In the genomic region with DNA sequence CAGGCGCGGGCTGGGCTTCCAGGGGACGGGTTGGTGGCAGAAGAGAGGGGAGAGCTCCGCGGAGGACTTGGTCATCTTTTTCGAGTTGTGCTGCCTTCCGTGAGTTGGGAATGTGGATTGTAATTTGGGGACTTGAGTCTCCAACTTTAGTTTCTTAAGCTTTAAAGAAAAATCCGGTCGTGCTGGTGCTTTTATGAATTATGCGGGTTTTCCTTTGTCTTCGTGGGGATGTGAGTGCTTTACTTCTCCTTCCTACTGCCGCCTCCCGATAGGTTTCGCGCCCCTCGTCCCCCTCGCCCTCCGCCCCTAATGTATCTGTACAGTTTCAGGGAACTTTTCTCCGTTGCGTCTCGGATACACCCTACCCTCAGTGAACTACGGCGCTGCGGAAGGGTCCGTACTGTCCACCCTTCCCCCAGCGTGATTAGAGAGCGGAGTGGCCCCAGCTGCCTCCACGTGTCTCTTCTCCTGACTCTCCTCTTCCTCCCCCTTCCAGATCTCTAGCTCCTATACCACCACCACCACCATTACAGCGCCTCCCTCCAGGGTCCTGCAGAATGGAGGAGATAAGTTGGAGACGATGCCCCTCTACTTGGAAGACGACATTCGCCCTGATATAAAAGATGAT, we compare ENCODE assay signal across 9 cellular contexts. TPM values are rescaled to one million over a fixed set of nuclear protein-coding genes. Genes with fewer than 3 reads are reported as not detected.
DNase-seq lines count a peak whose midpoint lies in the region; ATAC-seq, FAIRE-seq and TF ChIP-seq lines count a peak whose summit lies in the region.
"Had no signal": no experiment of that assay in that cellular context is flagged by ENCODE, and none has a peak within 500 bp of the region (broad histone marks: within the 10 kb centered on the region; RNA-seq: fewer than 3 reads in every experiment).

No MANE protein-coding gene starts in this region.

- H3K9me3 ChIP-seq in endothelial cell of umbilical vein (replicated peaks; ENCODE audit: control insufficient read depth, insufficient read depth, low read length): no peaks in the 10 kb centered on the region

- H3K9me3 Mint-ChIP-seq in T-helper 2 cell treated with Interferon-gamma antibody and Interleukin-4, amounts not matched to agents 5 μg/mL and 100 μg/mL, for 36 hours: no peaks in the 10 kb centered on the region
- H3K9me3 Mint-ChIP-seq in natural killer cell: no peaks in the 10 kb centered on the region

- TF ChIP-seq CTCF in endothelial cell of umbilical vein (IDR thresholded peaks at IDR 0.05; ENCODE audit: extremely low read depth in 1 of 2, insufficient read depth in 1 of 2, low read depth in 1 of 2, low read length in 2 of 2): no peak
- TF ChIP-seq CTCF in natural killer cell (IDR thresholded peaks at IDR 0.05): no peak

- H3K27ac ChIP-seq in endothelial cell of umbilical vein (ENCODE audit: insufficient read depth, low read depth, low read length): peak overlapping the region; percentile 6

- H3K4me3 Mint-ChIP-seq in T-helper 2 cell treated with Interferon-gamma antibody and Interleukin-4, amounts not matched to agents 5 μg/mL and 100 μg/mL, for 36 hours: peak overlapping the region; percentile 94
- peak overlapping the region; percentile 82 for H3K4me3 Mint-ChIP-seq in natural killer cell

- no peaks in the 10 kb centered on the region for H3K27me3 Mint-ChIP-seq in T-helper 2 cell treated with Interferon-gamma antibody and Interleukin-4, amounts not matched to agents 5 μg/mL and 100 μg/mL, for 36 hours (ENCODE audit: low read depth)
- H3K27me3 Mint-ChIP-seq in natural killer cell (ENCODE audit: low read depth in 2 of 2): no peaks in the 10 kb centered on the region

- H3K4me2 ChIP-seq in endothelial cell of umbilical vein (ENCODE audit: insufficient read depth, low read length): peak overlapping the region; percentile 81

- CTCF ChIA-PET in endothelial cell of umbilical vein (lab: Charles Lee): interaction anchor here (0.6 to 6.4 kb wide), 9 partner anchors 23 to 531 kb away, joined by 3 to 106 read pairs (median 8); no protein-coding TSS in a partner anchor

- peaks cover 58% of the 10 kb centered on the region for H3K79me2 ChIP-seq in endothelial cell of umbilical vein (ENCODE audit: control insufficient read depth, insufficient read depth, low read length)

- no peaks in the 10 kb centered on the region for H3K9me1 ChIP-seq in endothelial cell of umbilical vein (replicated peaks; ENCODE audit: control insufficient read depth, extremely low read depth, insufficient read depth, low read length)

- FAIRE-seq in endothelial cell of umbilical vein (lab: Jason Lieb, UNC): peak; percentile 73

- H3K4me1 ChIP-seq in endothelial cell of umbilical vein (ENCODE audit: control insufficient read depth, extremely low read depth, insufficient read depth, low read length): peaks cover 43% of the 10 kb centered on the region

- no peak overlapping the region for H2AFZ ChIP-seq in endothelial cell of umbilical vein (ENCODE audit: low read depth, low read length)

- H3K27ac Mint-ChIP-seq in T-helper 2 cell treated with Interferon-gamma antibody and Interleukin-4, amounts not matched to agents 5 μg/mL and 100 μg/mL, for 36 hours: peak overlapping the region; percentile 84
- H3K27ac Mint-ChIP-seq in natural killer cell: peak overlapping the region in 1 of 2 donors; percentile 68

- H3K4me3 ChIP-seq in endothelial cell of umbilical vein (replicated peaks in 1 of 3; ENCODE audit: insufficient read depth in 1 of 3, low read depth in 1 of 3, low read length in 3 of 3): peak overlapping the region; percentile 85 to 87 (median 85)

- POLR2A ChIA-PET in endothelial cell of umbilical vein (lab: Charles Lee): interaction anchor here (1.0 to 2.1 kb wide), 4 partner anchors 20 to 26 kb away, joined by 3 to 20 read pairs (median 12); no protein-coding TSS in a partner anchor

- intact Hi-C loops in endothelial cell of umbilical vein (cut with micrococcal nuclease): loop anchor here (1.0 to 5.0 kb wide), 4 partner anchors 9 to 60 kb away; a partner anchor contains a TSS
- intact Hi-C loops in natural killer cell (cut with micrococcal nuclease): loop anchor here (1.0 kb wide), 1 partner anchor 24 kb away; no protein-coding TSS in a partner anchor

- peak overlapping the region; percentile 47 for H3K9ac ChIP-seq in endothelial cell of umbilical vein (replicated peaks; ENCODE audit: extremely low read depth, insufficient read depth, low read length)

- peaks cover 48% of the 10 kb centered on the region for H3K36me3 Mint-ChIP-seq in T-helper 2 cell treated with Interferon-gamma antibody and Interleukin-4, amounts not matched to agents 5 μg/mL and 100 μg/mL, for 36 hours (ENCODE audit: low read depth)
- H3K36me3 Mint-ChIP-seq in natural killer cell: no peaks in the 10 kb centered on the region

- ATAC-seq in natural killer cell (no peak), GM18519 (IDR thresholded peaks at IDR 0.05; ENCODE audit: low FRiP score, unreplicated experiment) (no peak)

- H3K4me1 Mint-ChIP-seq in T-helper 2 cell treated with Interferon-gamma antibody and Interleukin-4, amounts not matched to agents 5 μg/mL and 100 μg/mL, for 36 hours (ENCODE audit: low read depth): peaks cover 61% of the 10 kb centered on the region
- peaks cover 25 to 41% of the 10 kb centered on the region in 2 donors for H3K4me1 Mint-ChIP-seq in natural killer cell

- DNase-seq in T-helper 2 cell treated with Interferon-gamma antibody and Interleukin-4, amounts not matched to agents 5 μg/mL and 100 μg/mL, for 36 hours (ENCODE audit: low spot score): no peak
- no peak for DNase-seq in T-helper 2 cell
- no peak for DNase-seq in endothelial cell of umbilical vein (ENCODE audit: low read depth, low spot score)
- DNase-seq in natural killer cell: no peak
- DNase-seq in activated CD4-positive, CD25-positive, alpha-beta regulatory T cell treated with anti-CD3 and anti-CD28 coated beads, Interleukin-2, amount 50 U/mL, for 72 hours: no peak
- DNase-seq in activated gamma-delta T cell (lab: John Stamatoyannopoulos, UW): no peak

- dilution Hi-C loops in endothelial cell of umbilical vein (cut with MboI; ENCODE audit: extremely low pct_ligation_motif_present, low sequenced_read_pairs): no loop called here

- H3K36me3 ChIP-seq in endothelial cell of umbilical vein (ENCODE audit: control insufficient read depth in 2 of 2, extremely low read depth in 1 of 2, insufficient read depth in 2 of 2, low read length in 2 of 2): peaks cover 10 to 22% of the 10 kb centered on the region in 2 experiments

- no peak for TF ChIP-seq POLR2A in endothelial cell of umbilical vein (IDR thresholded peaks at IDR 0.05; ENCODE audit: low read depth, low read length)

- no peaks in the 10 kb centered on the region for H3K27me3 ChIP-seq in endothelial cell of umbilical vein (ENCODE audit: control insufficient read depth in 2 of 2, insufficient read depth in 2 of 2, low read length in 2 of 2)

- no TSS peak for BruUV-seq in endothelial cell of umbilical vein (replicated peaks; lab: Mats Ljungman, UMichigan)

- peaks cover 6% of the 10 kb centered on the region for H4K20me1 ChIP-seq in endothelial cell of umbilical vein (replicated peaks; ENCODE audit: control insufficient read depth, extremely low read depth, insufficient read depth, low read length)

TF ChIP-seq in PFSK-1, 5 proteins besides CTCF, POLR2A, EP300 and RAD21 (continues in another document):
- TF ChIP-seq TAF1 (IDR thresholded peaks at IDR 0.05; ENCODE audit: borderline replicate concordance, insufficient read depth, low read length): peak; percentile 50; the same call in 1 of the 2 replicates
- TF ChIP-seq FOXP2 (optimal IDR thresholded peaks at IDR 0.05; ENCODE audit: borderline replicate concordance, extremely low read depth, extremely low read length, insufficient read depth): no peak
- TF ChIP-seq POLR2AphosphoS5 (IDR thresholded peaks at IDR 0.05; ENCODE audit: low read depth, low read length): no peak

TF ChIP-seq in endothelial cell of umbilical vein, 7 proteins besides CTCF, POLR2A, EP300 and RAD21:
- TF ChIP-seq, protein P1, sequence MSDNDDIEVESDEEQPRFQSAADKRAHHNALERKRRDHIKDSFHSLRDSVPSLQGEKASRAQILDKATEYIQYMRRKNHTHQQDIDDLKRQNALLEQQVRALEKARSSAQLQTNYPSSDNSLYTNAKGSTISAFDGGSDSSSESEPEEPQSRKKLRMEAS (IDR thresholded peaks at IDR 0.05; ENCODE audit: insufficient read depth, insufficient read length): peak; percentile 5
- no peak for TF ChIP-seq GATA2 (IDR thresholded peaks at IDR 0.05; ENCODE audit: insufficient read depth, insufficient read length, low read depth, low read length)
- TF ChIP-seq FOS (IDR thresholded peaks at IDR 0.05; ENCODE audit: borderline replicate concordance, insufficient read depth, low read length): no peak
- no peak for TF ChIP-seq POLR2AphosphoS5 (IDR thresholded peaks at IDR 0.05; ENCODE audit: insufficient read depth, low read depth, low read length)
- no peak for TF ChIP-seq EZH2 (IDR thresholded peaks at IDR 0.05; ENCODE audit: borderline replicate concordance, low read depth, low read length, severe bottlenecking)
- TF ChIP-seq JUN (IDR thresholded peaks at IDR 0.05; ENCODE audit: borderline replicate concordance, insufficient read depth, insufficient read length, low read depth): no peak
- peak; percentile 78 for TF ChIP-seq MYC (IDR thresholded peaks at IDR 0.05; ENCODE audit: low read depth, low read length)
TF ChIP-seq in endothelial cell of umbilical vein: peak in this region for 2.

RNA-seq across cellular contexts. Expression of a gene that starts 0.6 kb away (rescaled TPM):
- 94.4 TPM for polyA plus RNA-seq in PFSK-1 (2012; ENCODE audit: insufficient read length, low read depth)
- total RNA-seq in endothelial cell of umbilical vein: 396 and 426 TPM in 2 replicates
- 258 and 266 TPM in 2 replicates for polyA plus RNA-seq in endothelial cell of umbilical vein
- 194 and 203 TPM in 2 replicates for polyA plus RNA-seq in endothelial cell of umbilical vein (2011; cell fraction: cytosol; rRNA removed)
- polyA plus RNA-seq in endothelial cell of umbilical vein (2011; cell fraction: nucleus; rRNA removed): 88.9 and 111 TPM in 2 replicates
- 165 and 255 TPM in 2 replicates for polyA plus RNA-seq in endothelial cell of umbilical vein (2012)
- 553 and 557 TPM in 2 replicates for polyA minus RNA-seq in endothelial cell of umbilical vein
- polyA minus RNA-seq in endothelial cell of umbilical vein (2011; cell fraction: cytosol; rRNA and poly(A)+ RNA removed): 299 TPM
- 81.9 and 115 TPM in 2 replicates for polyA minus RNA-seq in endothelial cell of umbilical vein (2011; cell fraction: nucleus; rRNA and poly(A)+ RNA removed)
- 10 to 100 TPM in 1 of 3 donors, 1 to 10 TPM in 2; 3.5 to 10.1 (median 3.8) TPM for total RNA-seq in natural killer cell

RNA-seq across cellular contexts. Expression of a gene that starts 17.7 kb away (rescaled TPM):
- polyA plus RNA-seq in PFSK-1 (2012; ENCODE audit: insufficient read length, low read depth): not detected
- total RNA-seq in endothelial cell of umbilical vein (not detected in 2 replicates), natural killer cell (not detected)
- not detected in 2 replicates for polyA plus RNA-seq in endothelial cell of umbilical vein
- not detected in 2 replicates for polyA plus RNA-seq in endothelial cell of umbilical vein (2011; cell fraction: cytosol; rRNA removed)
- polyA plus RNA-seq in endothelial cell of umbilical vein (2011; cell fraction: nucleus; rRNA removed): not detected in 2 replicates
- polyA plus RNA-seq in endothelial cell of umbilical vein (2012): not detected in 2 replicates
- polyA minus RNA-seq in endothelial cell of umbilical vein: not detected in 2 replicates
- not detected for polyA minus RNA-seq in endothelial cell of umbilical vein (2011; cell fraction: cytosol; rRNA and poly(A)+ RNA removed)
- polyA minus RNA-seq in endothelial cell of umbilical vein (2011; cell fraction: nucleus; rRNA and poly(A)+ RNA removed): not detected in 2 replicates
- total RNA-seq: dermis microvascular lymphatic vessel endothelial cell had no signal

Comparison
In these comparisons a context has a peak if more than half of its experiments do, and no peak if none do; other contexts are left out.
1. RNA of a gene that starts 0.6 kb away (total RNA-seq): 396 to 426 TPM in endothelial cell of umbilical vein; 3.5 to 10.1 TPM in natural killer cell; every median in the first group is over 10 times any median in the second.